1 cellular context compared by ENCODE assay signal in the genomic region with DNA sequence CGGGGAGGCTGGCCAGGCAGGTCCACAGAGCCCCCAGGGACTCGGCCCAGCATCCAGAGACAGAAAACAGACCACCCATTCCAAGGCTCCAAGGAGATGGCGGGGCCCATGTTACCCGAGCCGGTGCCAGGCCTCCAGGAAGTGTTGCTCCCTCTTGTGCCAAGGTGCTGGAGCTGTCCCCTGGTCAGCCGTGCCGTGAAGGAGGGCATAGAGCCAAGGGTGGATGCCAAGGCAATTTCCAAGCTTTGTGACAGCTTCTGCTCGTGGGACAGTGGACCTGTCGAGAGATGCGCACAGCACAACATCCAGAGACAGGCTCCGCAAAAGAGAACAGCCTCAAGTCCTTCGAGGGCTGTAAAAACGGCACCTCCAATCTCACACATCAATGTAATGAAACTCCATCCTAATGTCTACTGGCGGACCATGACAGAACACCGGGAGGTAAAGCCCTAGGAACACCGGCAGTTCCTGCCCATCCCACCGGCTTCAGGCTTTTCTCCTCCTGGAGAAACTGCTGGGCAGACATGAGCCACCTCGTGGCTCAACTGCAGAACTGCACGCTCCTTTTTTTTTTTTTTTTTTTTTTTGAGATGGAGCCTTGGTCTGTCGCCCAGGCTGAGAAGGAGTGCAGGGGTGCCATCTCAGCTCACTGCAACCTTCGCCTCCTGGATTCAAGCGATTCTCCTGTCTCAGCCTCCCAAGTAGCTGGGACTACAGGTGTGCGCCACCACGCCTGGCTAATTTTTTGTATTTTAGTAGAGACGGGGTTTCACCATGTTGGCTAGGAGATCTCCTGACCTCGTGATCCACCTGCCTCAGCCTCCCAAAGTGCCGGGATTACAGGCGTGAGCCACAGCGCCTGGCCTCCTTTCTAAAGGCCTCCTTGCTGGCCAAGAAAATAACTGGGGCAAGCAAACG.
A peak's percentile ranks its signal among the peaks of the same experiment; 100 is the strongest.
TF ChIP-seq lines count a peak whose summit lies in the region.

No MANE protein-coding gene starts in this region.

TF ChIP-seq in HepG2, 621 proteins besides CTCF, POLR2A, EP300 and RAD21 (continued from another document and continues in another):
- TF ChIP-seq CHD2 (IDR thresholded peaks at IDR 0.05; ENCODE audit: low read depth, low read length), result no peak
- no peak for TF ChIP-seq GRHL1 (CRISPR knock-in tag; conservative IDR thresholded peaks at IDR 0.05)
- TF ChIP-seq ZNF33A (CRISPR knock-in tag; IDR thresholded peaks at IDR 0.05; ENCODE audit: borderline replicate concordance), result no peak
- TF ChIP-seq, protein P1, sequence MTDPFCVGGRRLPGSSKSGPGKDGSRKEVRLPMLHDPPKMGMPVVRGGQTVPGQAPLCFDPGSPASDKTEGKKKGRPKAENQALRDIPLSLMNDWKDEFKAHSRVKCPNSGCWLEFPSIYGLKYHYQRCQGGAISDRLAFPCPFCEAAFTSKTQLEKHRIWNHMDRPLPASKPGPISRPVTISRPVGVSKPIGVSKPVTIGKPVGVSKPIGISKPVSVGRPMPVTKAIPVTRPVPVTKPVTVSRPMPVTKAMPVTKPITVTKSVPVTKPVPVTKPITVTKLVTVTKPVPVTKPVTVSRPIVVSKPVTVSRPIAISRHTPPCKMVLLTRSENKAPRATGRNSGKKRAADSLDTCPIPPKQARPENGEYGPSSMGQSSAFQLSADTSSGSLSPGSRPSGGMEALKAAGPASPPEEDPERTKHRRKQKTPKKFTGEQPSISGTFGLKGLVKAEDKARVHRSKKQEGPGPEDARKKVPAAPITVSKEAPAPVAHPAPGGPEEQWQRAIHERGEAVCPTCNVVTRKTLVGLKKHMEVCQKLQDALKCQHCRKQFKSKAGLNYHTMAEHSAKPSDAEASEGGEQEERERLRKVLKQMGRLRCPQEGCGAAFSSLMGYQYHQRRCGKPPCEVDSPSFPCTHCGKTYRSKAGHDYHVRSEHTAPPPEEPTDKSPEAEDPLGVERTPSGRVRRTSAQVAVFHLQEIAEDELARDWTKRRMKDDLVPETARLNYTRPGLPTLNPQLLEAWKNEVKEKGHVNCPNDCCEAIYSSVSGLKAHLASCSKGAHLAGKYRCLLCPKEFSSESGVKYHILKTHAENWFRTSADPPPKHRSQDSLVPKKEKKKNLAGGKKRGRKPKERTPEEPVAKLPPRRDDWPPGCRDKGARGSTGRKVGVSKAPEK (CRISPR knock-in tag; IDR thresholded peaks at IDR 0.05; ENCODE audit: borderline replicate concordance), result no peak
- no peak for TF ChIP-seq KDM6A (CRISPR knock-in tag; IDR thresholded peaks at IDR 0.05; ENCODE audit: low read depth)
- TF ChIP-seq ZNF7 (CRISPR knock-in tag; IDR thresholded peaks at IDR 0.05), result no peak
- TF ChIP-seq SOX6 (IDR thresholded peaks at IDR 0.05), result no peak
- TF ChIP-seq SOX6 (CRISPR knock-in tag; IDR thresholded peaks at IDR 0.05), result 0 out of 2 replicates have a peak, but pooled peaks have one; percentile 22
- TF ChIP-seq ZFP91 (CRISPR knock-in tag; IDR thresholded peaks at IDR 0.05; ENCODE audit: borderline replicate concordance), result peak; percentile 35; the same call in 1 of the 2 replicates
- no peak for TF ChIP-seq NFATC3 (CRISPR knock-in tag; IDR thresholded peaks at IDR 0.05)
- no peak for TF ChIP-seq YEATS2 (CRISPR knock-in tag; IDR thresholded peaks at IDR 0.05; ENCODE audit: borderline replicate concordance)
- TF ChIP-seq ZSCAN29 (CRISPR knock-in tag; conservative IDR thresholded peaks at IDR 0.05), result no peak
- no peak for TF ChIP-seq ZNF354B (CRISPR knock-in tag; IDR thresholded peaks at IDR 0.05)
- TF ChIP-seq, protein P2, sequence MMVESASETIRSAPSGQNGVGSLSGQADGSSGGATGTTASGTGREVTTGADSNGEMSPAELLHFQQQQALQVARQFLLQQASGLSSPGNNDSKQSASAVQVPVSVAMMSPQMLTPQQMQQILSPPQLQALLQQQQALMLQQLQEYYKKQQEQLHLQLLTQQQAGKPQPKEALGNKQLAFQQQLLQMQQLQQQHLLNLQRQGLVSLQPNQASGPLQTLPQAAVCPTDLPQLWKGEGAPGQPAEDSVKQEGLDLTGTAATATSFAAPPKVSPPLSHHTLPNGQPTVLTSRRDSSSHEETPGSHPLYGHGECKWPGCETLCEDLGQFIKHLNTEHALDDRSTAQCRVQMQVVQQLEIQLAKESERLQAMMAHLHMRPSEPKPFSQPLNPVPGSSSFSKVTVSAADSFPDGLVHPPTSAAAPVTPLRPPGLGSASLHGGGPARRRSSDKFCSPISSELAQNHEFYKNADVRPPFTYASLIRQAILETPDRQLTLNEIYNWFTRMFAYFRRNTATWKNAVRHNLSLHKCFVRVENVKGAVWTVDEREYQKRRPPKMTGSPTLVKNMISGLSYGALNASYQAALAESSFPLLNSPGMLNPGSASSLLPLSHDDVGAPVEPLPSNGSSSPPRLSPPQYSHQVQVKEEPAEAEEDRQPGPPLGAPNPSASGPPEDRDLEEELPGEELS (CRISPR knock-in tag; IDR thresholded peaks at IDR 0.05), result no peak
- TF ChIP-seq RELA (CRISPR knock-in tag; IDR thresholded peaks at IDR 0.05), result no peak
- TF ChIP-seq HOXA9 (CRISPR knock-in tag; IDR thresholded peaks at IDR 0.05; ENCODE audit: borderline replicate concordance), result no peak
- no peak for TF ChIP-seq ZNF329 (CRISPR knock-in tag; IDR thresholded peaks at IDR 0.05; ENCODE audit: low read depth)
- TF ChIP-seq ZMYM4 (CRISPR knock-in tag; IDR thresholded peaks at IDR 0.05), result no peak; the same call in 1 of the 2 replicates
- TF ChIP-seq, protein P3, sequence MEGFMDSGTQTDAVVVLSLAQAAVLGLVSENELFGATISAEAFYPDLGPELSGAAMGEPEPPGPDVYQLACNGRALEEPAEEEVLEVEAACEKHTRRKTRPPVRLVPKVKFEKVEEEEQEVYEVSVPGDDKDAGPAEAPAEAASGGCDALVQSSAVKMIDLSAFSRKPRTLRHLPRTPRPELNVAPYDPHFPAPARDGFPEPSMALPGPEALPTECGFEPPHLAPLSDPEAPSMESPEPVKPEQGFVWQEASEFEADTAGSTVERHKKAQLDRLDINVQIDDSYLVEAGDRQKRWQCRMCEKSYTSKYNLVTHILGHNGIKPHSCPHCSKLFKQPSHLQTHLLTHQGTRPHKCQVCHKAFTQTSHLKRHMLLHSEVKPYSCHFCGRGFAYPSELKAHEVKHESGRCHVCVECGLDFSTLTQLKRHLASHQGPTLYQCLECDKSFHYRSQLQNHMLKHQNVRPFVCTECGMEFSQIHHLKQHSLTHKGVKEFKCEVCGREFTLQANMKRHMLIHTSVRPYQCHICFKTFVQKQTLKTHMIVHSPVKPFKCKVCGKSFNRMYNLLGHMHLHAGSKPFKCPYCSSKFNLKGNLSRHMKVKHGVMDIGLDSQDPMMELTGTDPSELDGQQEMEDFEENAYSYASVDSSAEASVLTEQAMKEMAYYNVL (CRISPR knock-in tag; IDR thresholded peaks at IDR 0.05; ENCODE audit: borderline replicate concordance), result no peak
- no peak for TF ChIP-seq ZNF160 (CRISPR knock-in tag; IDR thresholded peaks at IDR 0.05)
- no peak for TF ChIP-seq TAF1 (CRISPR knock-in tag; IDR thresholded peaks at IDR 0.05)
- TF ChIP-seq ZNF331 (CRISPR knock-in tag; IDR thresholded peaks at IDR 0.05), result no peak
- no peak for TF ChIP-seq ZFP41 (CRISPR knock-in tag; IDR thresholded peaks at IDR 0.05; ENCODE audit: borderline replicate concordance)
- 0 out of 2 replicates have a peak, but pooled peaks have one; percentile 20 for TF ChIP-seq ZNF263 (CRISPR knock-in tag; IDR thresholded peaks at IDR 0.05)
- TF ChIP-seq BRCA1 (CRISPR knock-in tag; IDR thresholded peaks at IDR 0.05), result no peak
- TF ChIP-seq, protein P4, sequence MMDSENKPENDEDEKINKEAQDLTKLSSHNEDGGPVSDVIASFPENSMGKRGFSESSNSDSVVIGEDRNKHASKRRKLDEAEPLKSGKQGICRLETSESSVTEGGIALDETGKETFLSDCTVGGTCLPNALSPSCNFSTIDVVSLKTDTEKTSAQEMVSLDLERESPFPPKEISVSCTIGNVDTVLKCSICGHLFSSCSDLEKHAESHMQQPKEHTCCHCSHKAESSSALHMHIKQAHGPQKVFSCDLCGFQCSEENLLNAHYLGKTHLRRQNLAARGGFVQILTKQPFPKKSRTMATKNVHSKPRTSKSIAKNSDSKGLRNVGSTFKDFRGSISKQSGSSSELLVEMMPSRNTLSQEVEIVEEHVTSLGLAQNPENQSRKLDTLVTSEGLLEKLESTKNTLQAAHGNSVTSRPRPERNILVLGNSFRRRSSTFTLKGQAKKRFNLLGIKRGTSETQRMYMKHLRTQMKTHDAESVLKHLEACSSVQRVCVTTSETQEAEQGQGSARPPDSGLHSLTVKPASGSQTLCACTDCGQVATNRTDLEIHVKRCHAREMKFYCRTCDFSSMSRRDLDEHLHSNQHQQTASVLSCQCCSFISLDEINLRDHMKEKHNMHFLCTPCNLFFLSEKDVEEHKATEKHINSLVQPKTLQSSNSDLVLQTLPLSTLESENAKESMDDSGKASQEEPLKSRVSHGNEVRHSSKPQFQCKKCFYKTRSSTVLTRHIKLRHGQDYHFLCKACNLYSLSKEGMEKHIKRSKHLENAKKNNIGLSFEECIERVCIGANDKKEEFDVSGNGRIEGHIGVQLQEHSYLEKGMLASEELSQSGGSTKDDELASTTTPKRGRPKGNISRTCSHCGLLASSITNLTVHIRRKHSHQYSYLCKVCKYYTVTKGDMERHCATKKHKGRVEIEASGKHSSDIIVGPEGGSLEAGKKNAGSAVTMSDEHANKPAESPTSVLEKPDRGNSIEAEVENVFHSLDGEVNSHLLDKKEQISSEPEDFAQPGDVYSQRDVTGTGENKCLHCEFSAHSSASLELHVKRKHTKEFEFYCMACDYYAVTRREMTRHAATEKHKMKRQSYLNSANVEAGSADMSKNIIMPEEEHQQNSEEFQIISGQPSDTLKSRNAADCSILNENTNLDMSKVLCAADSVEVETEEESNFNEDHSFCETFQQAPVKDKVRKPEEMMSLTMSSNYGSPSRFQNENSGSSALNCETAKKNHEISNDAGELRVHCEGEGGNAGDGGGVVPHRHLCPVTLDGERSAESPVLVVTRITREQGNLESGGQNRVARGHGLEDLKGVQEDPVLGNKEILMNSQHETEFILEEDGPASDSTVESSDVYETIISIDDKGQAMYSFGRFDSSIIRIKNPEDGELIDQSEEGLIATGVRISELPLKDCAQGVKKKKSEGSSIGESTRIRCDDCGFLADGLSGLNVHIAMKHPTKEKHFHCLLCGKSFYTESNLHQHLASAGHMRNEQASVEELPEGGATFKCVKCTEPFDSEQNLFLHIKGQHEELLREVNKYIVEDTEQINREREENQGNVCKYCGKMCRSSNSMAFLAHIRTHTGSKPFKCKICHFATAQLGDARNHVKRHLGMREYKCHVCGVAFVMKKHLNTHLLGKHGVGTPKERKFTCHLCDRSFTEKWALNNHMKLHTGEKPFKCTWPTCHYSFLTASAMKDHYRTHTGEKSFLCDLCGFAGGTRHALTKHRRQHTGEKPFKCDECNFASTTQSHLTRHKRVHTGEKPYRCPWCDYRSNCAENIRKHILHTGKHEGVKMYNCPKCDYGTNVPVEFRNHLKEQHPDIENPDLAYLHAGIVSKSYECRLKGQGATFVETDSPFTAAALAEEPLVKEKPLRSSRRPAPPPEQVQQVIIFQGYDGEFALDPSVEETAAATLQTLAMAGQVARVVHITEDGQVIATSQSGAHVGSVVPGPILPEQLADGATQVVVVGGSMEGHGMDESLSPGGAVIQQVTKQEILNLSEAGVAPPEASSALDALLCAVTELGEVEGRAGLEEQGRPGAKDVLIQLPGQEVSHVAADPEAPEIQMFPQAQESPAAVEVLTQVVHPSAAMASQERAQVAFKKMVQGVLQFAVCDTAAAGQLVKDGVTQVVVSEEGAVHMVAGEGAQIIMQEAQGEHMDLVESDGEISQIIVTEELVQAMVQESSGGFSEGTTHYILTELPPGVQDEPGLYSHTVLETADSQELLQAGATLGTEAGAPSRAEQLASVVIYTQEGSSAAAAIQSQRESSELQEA (CRISPR knock-in tag; IDR thresholded peaks at IDR 0.05; ENCODE audit: not compliant biosample characterization), result peak; percentile 72
- no peak for TF ChIP-seq KAT7 (CRISPR knock-in tag; IDR thresholded peaks at IDR 0.05; ENCODE audit: borderline replicate concordance)
- no peak for TF ChIP-seq KLF9 (CRISPR knock-in tag; IDR thresholded peaks at IDR 0.05; ENCODE audit: low read depth)
- TF ChIP-seq ONECUT2 (CRISPR knock-in tag; IDR thresholded peaks at IDR 0.05), result no peak
- TF ChIP-seq DR1 (CRISPR knock-in tag; IDR thresholded peaks at IDR 0.05), result no peak
